Comparison of ENCODE assay signal across 16 cellular contexts in genomic region chr18:23397907-23398306, GRCh38.
"Had no signal": no experiment of that assay in that cellular context is flagged by ENCODE, and none has a peak within 500 bp of the region (broad histone marks: within the 10 kb centered on the region; RNA-seq: fewer than 3 reads in every experiment).

No MANE protein-coding gene starts in this region.

- H3K27me3 Mint-ChIP-seq: naive B cell; progenitor cell of endocrine pancreas; stimulated activated memory B cell treated with anti-CD40 and anti-IgM and Interleukin-4, amounts not matched to agents 10 μg/mL and 1 μg/mL and 100 μg/mL, for 72 hours had no signal

- H3K4me1 Mint-ChIP-seq: naive B cell; stimulated activated memory B cell treated with anti-CD40 and anti-IgM and Interleukin-4, amounts not matched to agents 10 μg/mL and 1 μg/mL and 100 μg/mL, for 72 hours had no signal

- H3K9me3 Mint-ChIP-seq: activated T-cell treated with anti-CD3 and anti-CD28 coated beads, Interleukin-2, amount 50 U/mL, for 4 hours; naive B cell; stimulated activated memory B cell treated with anti-CD40 and anti-IgM and Interleukin-4, amounts not matched to agents 10 μg/mL and 1 μg/mL and 100 μg/mL, for 72 hours had no signal

- H3K27ac Mint-ChIP-seq: progenitor cell of endocrine pancreas; stimulated activated memory B cell treated with anti-CD40 and anti-IgM and Interleukin-4, amounts not matched to agents 10 μg/mL and 1 μg/mL and 100 μg/mL, for 72 hours had no signal

- ATAC-seq: activated T-cell treated with anti-CD3 and anti-CD28 coated beads, Interleukin-2, amount 50 U/mL, for 4 hours; esophagus mucosa; lower lobe of right lung; right cardiac atrium; stimulated activated memory B cell treated with anti-CD40 and anti-IgM and Interleukin-4, amounts not matched to agents 10 μg/mL and 1 μg/mL and 100 μg/mL, for 72 hours had no signal

- H3K4me3 Mint-ChIP-seq: activated T-cell treated with anti-CD3 and anti-CD28 coated beads, Interleukin-2, amount 50 U/mL, for 4 hours; naive B cell; stimulated activated memory B cell treated with anti-CD40 and anti-IgM and Interleukin-4, amounts not matched to agents 10 μg/mL and 1 μg/mL and 100 μg/mL, for 72 hours had no signal

- DNase-seq: activated CD4-positive, alpha-beta T cell treated with anti-CD3 and anti-CD28 coated beads for 4 hours; activated T-cell treated with anti-CD3 and anti-CD28 coated beads, Interleukin-2, amount 50 U/mL, for 4 hours; anterior cingulate cortex; dorsolateral prefrontal cortex; hippocampal formation; lower lobe of right lung; midbrain; naive B cell; nucleus accumbens; right cardiac atrium; substantia nigra; T-helper 9 cell; upper lobe of left lung had no signal
